Comparison of ENCODE assay signal across 1 cellular context in the genomic region with DNA sequence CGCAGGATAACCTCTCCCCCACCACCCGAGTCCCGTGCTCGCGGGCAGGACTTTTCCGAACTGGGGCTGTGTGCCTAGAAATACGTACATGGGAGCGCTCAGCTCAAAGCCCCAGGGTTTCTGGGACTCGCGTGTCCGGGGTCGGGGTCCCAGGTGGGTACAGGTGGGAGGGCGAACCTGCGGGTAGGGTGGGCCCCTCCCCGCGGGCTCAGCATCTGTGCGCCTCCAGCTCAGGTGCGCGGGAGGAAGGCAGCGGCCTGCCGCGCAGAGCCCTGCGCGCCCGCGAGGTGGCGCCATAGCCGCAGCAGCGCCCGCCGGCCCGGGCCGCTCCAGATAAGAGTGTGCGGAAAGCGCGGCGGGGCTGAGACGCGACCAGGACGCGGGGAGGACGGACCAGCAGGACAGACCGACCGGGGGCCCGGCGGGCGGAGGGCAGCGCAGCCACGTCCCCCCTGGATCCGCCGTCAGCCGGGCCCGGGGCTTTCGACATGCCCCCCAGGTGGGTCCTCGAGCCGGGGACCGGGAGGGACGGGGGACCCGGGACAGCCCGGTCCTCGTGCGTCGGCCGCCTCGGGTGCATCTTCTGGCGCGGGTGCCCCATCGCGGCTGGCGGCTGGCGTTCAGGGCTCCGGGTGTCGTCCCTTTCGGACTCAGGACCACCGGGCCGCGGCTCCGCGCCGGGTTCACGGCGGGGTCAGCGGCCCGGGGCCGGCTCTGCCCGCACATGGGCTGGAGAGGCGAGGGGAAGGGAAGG.
TF ChIP-seq lines count a peak whose summit lies in the region.

A gene with protein sequence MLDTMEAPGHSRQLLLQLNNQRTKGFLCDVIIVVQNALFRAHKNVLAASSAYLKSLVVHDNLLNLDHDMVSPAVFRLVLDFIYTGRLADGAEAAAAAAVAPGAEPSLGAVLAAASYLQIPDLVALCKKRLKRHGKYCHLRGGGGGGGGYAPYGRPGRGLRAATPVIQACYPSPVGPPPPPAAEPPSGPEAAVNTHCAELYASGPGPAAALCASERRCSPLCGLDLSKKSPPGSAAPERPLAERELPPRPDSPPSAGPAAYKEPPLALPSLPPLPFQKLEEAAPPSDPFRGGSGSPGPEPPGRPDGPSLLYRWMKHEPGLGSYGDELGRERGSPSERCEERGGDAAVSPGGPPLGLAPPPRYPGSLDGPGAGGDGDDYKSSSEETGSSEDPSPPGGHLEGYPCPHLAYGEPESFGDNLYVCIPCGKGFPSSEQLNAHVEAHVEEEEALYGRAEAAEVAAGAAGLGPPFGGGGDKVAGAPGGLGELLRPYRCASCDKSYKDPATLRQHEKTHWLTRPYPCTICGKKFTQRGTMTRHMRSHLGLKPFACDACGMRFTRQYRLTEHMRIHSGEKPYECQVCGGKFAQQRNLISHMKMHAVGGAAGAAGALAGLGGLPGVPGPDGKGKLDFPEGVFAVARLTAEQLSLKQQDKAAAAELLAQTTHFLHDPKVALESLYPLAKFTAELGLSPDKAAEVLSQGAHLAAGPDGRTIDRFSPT (plus strand): TSS at position 364 of the 754 bp plus-strand sequence. CDS start 1,588 bp downstream, outside the sequence.

TF ChIP-seq in HepG2, 621 proteins besides CTCF, POLR2A, EP300 and RAD21 (continued from another document):
- TF ChIP-seq, protein P1, sequence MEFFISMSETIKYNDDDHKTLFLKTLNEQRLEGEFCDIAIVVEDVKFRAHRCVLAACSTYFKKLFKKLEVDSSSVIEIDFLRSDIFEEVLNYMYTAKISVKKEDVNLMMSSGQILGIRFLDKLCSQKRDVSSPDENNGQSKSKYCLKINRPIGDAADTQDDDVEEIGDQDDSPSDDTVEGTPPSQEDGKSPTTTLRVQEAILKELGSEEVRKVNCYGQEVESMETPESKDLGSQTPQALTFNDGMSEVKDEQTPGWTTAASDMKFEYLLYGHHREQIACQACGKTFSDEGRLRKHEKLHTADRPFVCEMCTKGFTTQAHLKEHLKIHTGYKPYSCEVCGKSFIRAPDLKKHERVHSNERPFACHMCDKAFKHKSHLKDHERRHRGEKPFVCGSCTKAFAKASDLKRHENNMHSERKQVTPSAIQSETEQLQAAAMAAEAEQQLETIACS (CRISPR knock-in tag; IDR thresholded peaks at IDR 0.05) = peak; percentile 26; the same call in 1 of the 2 replicates
- peak; percentile 21; the same call in 1 of the 2 replicates for TF ChIP-seq MTA1 (CRISPR knock-in tag; IDR thresholded peaks at IDR 0.05; ENCODE audit: borderline replicate concordance)
- no peak for TF ChIP-seq PHF8 (CRISPR knock-in tag; IDR thresholded peaks at IDR 0.05)
- TF ChIP-seq THAP11 (CRISPR knock-in tag; IDR thresholded peaks at IDR 0.05) = peak; percentile 49; the same call in 1 of the 2 replicates
- peak; percentile 33; the same call in 1 of the 2 replicates for TF ChIP-seq ETV5 (CRISPR knock-in tag; IDR thresholded peaks at IDR 0.05; ENCODE audit: borderline replicate concordance)
- peak; percentile 57; the same call in 1 of the 2 replicates for TF ChIP-seq ZFX (CRISPR knock-in tag; IDR thresholded peaks at IDR 0.05; ENCODE audit: low read depth)
- TF ChIP-seq, protein P2, sequence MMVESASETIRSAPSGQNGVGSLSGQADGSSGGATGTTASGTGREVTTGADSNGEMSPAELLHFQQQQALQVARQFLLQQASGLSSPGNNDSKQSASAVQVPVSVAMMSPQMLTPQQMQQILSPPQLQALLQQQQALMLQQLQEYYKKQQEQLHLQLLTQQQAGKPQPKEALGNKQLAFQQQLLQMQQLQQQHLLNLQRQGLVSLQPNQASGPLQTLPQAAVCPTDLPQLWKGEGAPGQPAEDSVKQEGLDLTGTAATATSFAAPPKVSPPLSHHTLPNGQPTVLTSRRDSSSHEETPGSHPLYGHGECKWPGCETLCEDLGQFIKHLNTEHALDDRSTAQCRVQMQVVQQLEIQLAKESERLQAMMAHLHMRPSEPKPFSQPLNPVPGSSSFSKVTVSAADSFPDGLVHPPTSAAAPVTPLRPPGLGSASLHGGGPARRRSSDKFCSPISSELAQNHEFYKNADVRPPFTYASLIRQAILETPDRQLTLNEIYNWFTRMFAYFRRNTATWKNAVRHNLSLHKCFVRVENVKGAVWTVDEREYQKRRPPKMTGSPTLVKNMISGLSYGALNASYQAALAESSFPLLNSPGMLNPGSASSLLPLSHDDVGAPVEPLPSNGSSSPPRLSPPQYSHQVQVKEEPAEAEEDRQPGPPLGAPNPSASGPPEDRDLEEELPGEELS (CRISPR knock-in tag; IDR thresholded peaks at IDR 0.05) = peak; percentile 29; the same call in 1 of the 2 replicates
- TF ChIP-seq, protein P3, sequence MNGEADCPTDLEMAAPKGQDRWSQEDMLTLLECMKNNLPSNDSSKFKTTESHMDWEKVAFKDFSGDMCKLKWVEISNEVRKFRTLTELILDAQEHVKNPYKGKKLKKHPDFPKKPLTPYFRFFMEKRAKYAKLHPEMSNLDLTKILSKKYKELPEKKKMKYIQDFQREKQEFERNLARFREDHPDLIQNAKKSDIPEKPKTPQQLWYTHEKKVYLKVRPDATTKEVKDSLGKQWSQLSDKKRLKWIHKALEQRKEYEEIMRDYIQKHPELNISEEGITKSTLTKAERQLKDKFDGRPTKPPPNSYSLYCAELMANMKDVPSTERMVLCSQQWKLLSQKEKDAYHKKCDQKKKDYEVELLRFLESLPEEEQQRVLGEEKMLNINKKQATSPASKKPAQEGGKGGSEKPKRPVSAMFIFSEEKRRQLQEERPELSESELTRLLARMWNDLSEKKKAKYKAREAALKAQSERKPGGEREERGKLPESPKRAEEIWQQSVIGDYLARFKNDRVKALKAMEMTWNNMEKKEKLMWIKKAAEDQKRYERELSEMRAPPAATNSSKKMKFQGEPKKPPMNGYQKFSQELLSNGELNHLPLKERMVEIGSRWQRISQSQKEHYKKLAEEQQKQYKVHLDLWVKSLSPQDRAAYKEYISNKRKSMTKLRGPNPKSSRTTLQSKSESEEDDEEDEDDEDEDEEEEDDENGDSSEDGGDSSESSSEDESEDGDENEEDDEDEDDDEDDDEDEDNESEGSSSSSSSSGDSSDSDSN (CRISPR knock-in tag; IDR thresholded peaks at IDR 0.05) = peak; percentile 46; the same call in 1 of the 2 replicates
- TF ChIP-seq GABPB1 (CRISPR knock-in tag; IDR thresholded peaks at IDR 0.05) = peak; percentile 35; the same call in 1 of the 2 replicates
- TF ChIP-seq, protein P4, sequence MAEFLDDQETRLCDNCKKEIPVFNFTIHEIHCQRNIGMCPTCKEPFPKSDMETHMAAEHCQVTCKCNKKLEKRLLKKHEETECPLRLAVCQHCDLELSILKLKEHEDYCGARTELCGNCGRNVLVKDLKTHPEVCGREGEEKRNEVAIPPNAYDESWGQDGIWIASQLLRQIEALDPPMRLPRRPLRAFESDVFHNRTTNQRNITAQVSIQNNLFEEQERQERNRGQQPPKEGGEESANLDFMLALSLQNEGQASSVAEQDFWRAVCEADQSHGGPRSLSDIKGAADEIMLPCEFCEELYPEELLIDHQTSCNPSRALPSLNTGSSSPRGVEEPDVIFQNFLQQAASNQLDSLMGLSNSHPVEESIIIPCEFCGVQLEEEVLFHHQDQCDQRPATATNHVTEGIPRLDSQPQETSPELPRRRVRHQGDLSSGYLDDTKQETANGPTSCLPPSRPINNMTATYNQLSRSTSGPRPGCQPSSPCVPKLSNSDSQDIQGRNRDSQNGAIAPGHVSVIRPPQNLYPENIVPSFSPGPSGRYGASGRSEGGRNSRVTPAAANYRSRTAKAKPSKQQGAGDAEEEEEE (CRISPR knock-in tag; IDR thresholded peaks at IDR 0.05; ENCODE audit: borderline replicate concordance) = no peak
- TF ChIP-seq HOXA3 (CRISPR knock-in tag; IDR thresholded peaks at IDR 0.05) = peak; percentile 52; the same call in 1 of the 2 replicates
- TF ChIP-seq, protein P5, sequence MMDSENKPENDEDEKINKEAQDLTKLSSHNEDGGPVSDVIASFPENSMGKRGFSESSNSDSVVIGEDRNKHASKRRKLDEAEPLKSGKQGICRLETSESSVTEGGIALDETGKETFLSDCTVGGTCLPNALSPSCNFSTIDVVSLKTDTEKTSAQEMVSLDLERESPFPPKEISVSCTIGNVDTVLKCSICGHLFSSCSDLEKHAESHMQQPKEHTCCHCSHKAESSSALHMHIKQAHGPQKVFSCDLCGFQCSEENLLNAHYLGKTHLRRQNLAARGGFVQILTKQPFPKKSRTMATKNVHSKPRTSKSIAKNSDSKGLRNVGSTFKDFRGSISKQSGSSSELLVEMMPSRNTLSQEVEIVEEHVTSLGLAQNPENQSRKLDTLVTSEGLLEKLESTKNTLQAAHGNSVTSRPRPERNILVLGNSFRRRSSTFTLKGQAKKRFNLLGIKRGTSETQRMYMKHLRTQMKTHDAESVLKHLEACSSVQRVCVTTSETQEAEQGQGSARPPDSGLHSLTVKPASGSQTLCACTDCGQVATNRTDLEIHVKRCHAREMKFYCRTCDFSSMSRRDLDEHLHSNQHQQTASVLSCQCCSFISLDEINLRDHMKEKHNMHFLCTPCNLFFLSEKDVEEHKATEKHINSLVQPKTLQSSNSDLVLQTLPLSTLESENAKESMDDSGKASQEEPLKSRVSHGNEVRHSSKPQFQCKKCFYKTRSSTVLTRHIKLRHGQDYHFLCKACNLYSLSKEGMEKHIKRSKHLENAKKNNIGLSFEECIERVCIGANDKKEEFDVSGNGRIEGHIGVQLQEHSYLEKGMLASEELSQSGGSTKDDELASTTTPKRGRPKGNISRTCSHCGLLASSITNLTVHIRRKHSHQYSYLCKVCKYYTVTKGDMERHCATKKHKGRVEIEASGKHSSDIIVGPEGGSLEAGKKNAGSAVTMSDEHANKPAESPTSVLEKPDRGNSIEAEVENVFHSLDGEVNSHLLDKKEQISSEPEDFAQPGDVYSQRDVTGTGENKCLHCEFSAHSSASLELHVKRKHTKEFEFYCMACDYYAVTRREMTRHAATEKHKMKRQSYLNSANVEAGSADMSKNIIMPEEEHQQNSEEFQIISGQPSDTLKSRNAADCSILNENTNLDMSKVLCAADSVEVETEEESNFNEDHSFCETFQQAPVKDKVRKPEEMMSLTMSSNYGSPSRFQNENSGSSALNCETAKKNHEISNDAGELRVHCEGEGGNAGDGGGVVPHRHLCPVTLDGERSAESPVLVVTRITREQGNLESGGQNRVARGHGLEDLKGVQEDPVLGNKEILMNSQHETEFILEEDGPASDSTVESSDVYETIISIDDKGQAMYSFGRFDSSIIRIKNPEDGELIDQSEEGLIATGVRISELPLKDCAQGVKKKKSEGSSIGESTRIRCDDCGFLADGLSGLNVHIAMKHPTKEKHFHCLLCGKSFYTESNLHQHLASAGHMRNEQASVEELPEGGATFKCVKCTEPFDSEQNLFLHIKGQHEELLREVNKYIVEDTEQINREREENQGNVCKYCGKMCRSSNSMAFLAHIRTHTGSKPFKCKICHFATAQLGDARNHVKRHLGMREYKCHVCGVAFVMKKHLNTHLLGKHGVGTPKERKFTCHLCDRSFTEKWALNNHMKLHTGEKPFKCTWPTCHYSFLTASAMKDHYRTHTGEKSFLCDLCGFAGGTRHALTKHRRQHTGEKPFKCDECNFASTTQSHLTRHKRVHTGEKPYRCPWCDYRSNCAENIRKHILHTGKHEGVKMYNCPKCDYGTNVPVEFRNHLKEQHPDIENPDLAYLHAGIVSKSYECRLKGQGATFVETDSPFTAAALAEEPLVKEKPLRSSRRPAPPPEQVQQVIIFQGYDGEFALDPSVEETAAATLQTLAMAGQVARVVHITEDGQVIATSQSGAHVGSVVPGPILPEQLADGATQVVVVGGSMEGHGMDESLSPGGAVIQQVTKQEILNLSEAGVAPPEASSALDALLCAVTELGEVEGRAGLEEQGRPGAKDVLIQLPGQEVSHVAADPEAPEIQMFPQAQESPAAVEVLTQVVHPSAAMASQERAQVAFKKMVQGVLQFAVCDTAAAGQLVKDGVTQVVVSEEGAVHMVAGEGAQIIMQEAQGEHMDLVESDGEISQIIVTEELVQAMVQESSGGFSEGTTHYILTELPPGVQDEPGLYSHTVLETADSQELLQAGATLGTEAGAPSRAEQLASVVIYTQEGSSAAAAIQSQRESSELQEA (CRISPR knock-in tag; IDR thresholded peaks at IDR 0.05; ENCODE audit: not compliant biosample characterization) = peak; percentile 39
